In genomic region chr22:22022255-22022840, GRCh38 we compare ENCODE assay signal across 1 cellular context.
TF ChIP-seq lines count a peak whose summit lies in the region.

No MANE protein-coding gene starts in this region.

TF ChIP-seq in K562, 482 proteins besides CTCF, POLR2A, EP300 and RAD21 (continued from another document):
- TF ChIP-seq ZNF592 (IDR thresholded peaks at IDR 0.05) (no peak), STAT6 (CRISPR knock-in tag; IDR thresholded peaks at IDR 0.05) (no peak), CBX8 (IDR thresholded peaks at IDR 0.05; ENCODE audit: borderline replicate concordance, extremely low read depth, low read depth, low read length, poor library complexity, severe bottlenecking) (no peak), PURB (CRISPR knock-in tag; IDR thresholded peaks at IDR 0.05; ENCODE audit: low read depth) (no peak), USF2 (CRISPR knock-in tag; IDR thresholded peaks at IDR 0.05) (0 out of 2 replicates have a peak, but pooled peaks have one; percentile 18), HMGXB4 (CRISPR knock-in tag; IDR thresholded peaks at IDR 0.05) (peak; percentile 57; the same call in 1 of the 2 replicates)
